Comparison of ENCODE assay signal across 8 cellular contexts in the genomic region with DNA sequence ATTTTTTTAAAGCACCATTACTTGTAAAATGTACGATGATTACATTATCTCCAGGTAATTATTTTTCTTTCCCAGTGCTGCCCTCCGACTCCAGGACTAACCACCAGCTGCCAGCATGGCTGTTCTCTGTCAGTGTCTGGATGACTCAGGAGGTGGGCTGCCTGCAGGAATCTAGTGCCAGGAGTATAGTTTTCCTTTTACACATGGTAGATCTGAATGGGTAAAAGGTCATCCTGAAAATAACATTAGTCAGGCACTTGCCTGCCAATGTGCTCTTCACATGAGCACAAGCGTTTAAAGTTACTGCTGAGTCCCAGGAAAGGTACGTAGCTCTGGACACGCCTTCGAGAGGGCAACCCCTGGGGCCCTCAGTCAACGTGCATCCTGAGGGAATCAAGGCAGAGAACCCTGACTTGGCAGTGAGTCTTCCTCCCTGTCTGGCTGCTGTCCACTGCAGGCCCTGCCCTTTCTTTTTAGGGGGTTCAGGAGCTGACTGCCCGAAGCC. TPM values are rescaled to one million over a fixed set of nuclear protein-coding genes. Genes with fewer than 3 reads are reported as not detected.
A peak's percentile ranks its signal among the peaks of the same experiment; 100 is the strongest.
DNase-seq lines count a peak whose midpoint lies in the region; ATAC-seq and TF ChIP-seq lines count a peak whose summit lies in the region.

No MANE protein-coding gene starts in this region.

- peaks cover 14% of the 10 kb centered on the region for H3K36me3 Mint-ChIP-seq in chondrocyte (ENCODE audit: low read depth)

- no peak overlapping the region for H3K23ac ChIP-seq in mesenchymal stem cell (ENCODE audit: low read length in 2 of 2)

- H3K79me1 ChIP-seq in mesenchymal stem cell (replicated peaks; ENCODE audit: low read length, poor library complexity, severe bottlenecking), result peaks cover 11% of the 10 kb centered on the region

- H2BK12ac ChIP-seq in mesenchymal stem cell (ENCODE audit: low read length in 2 of 2), result peak overlapping the region in 1 of 2 experiments; percentile 37

- peak overlapping the region; percentile 68 for H3K27ac ChIP-seq in mesenchymal stem cell (ENCODE audit: low read length, poor library complexity, severe bottlenecking)

- no peak overlapping the region for H2AK5ac ChIP-seq in mesenchymal stem cell (ENCODE audit: low read length, severe bottlenecking)

- in situ Hi-C loops in ACHN (cut with HindIII; ENCODE audit: low pct_ligation_motif_present, low pct_unique_long_range_greater_than_20kb, low sequenced_read_pairs), result no loop called here

- no peak overlapping the region for H3K14ac ChIP-seq in mesenchymal stem cell (ENCODE audit: low read length in 2 of 2)

- H3K4me1 ChIP-seq in mesenchymal stem cell (ENCODE audit: control insufficient read depth, insufficient read depth, low read depth, low read length), result peaks cover 9% of the 10 kb centered on the region

- no peak for TF ChIP-seq CTCF in chondrocyte (IDR thresholded peaks at IDR 0.05)

- H3K27ac Mint-ChIP-seq in chondrocyte (ENCODE audit: unreplicated experiment), result peak overlapping the region; percentile 96

- WGBS in mesenchymal stem cell, result 46% methylated on average over 7 of the region's 8 CpGs

- peaks cover 68% of the 10 kb centered on the region for H3K4me1 Mint-ChIP-seq in chondrocyte (ENCODE audit: low read depth)

- peak overlapping the region; percentile 68 for H2BK15ac ChIP-seq in mesenchymal stem cell (ENCODE audit: low read depth, poor library complexity, severe bottlenecking)

- peak overlapping the region in 1 of 2 experiments; percentile 61 for H3K18ac ChIP-seq in mesenchymal stem cell (ENCODE audit: low read depth in 1 of 2, low read length in 2 of 2)

- no peaks in the 10 kb centered on the region for H3K9me3 Mint-ChIP-seq in chondrocyte (ENCODE audit: low read depth)

- peak overlapping the region; percentile 58 for H3K4me2 ChIP-seq in mesenchymal stem cell (ENCODE audit: low read length, poor library complexity, severe bottlenecking)

- DNase-seq in ACHN, result peak; percentile 87
- peak; percentile 99 for DNase-seq in M059J (ENCODE audit: low read depth)
- no peak for DNase-seq in chondrocyte (ENCODE audit: low spot score)
- DNase-seq in mesenchymal stem cell, result peak; percentile 83
- no peak for DNase-seq in iPS-NIHi11 (ENCODE audit: low spot score)
- DNase-seq in COR-L47 (lab: John Stamatoyannopoulos, UW), result no peak

- H2AFZ ChIP-seq in mesenchymal stem cell (ENCODE audit: low read depth, low read length), result no peak overlapping the region

- H3K27me3 ChIP-seq in mesenchymal stem cell (ENCODE audit: control insufficient read depth in 1 of 2, insufficient read depth in 1 of 2, low read length in 2 of 2), result no peaks in the 10 kb centered on the region

- peak overlapping the region; percentile 80 for H4K8ac ChIP-seq in mesenchymal stem cell (ENCODE audit: low read length)

- H3K4me3 Mint-ChIP-seq in chondrocyte (ENCODE audit: unreplicated experiment), result peak overlapping the region; percentile 96

- ATAC-seq in HG03045 (IDR thresholded peaks at IDR 0.05; ENCODE audit: unreplicated experiment) (no peak), HG03432 (IDR thresholded peaks at IDR 0.05; ENCODE audit: unreplicated experiment) (no peak)

- peak overlapping the region; percentile 99 for H3K9ac ChIP-seq in mesenchymal stem cell (ENCODE audit: low read length)

- H3K27me3 Mint-ChIP-seq in chondrocyte (ENCODE audit: low read depth), result no peaks in the 10 kb centered on the region

- peak overlapping the region in 1 of 2 experiments; percentile 88 for H3K4me3 ChIP-seq in mesenchymal stem cell (ENCODE audit: insufficient read depth in 1 of 2, low read depth in 1 of 2, low read length in 2 of 2)

- H2BK5ac ChIP-seq in mesenchymal stem cell (ENCODE audit: low read depth, low read length, poor library complexity, severe bottlenecking), result no peak overlapping the region

- no peaks in the 10 kb centered on the region for H3K9me3 ChIP-seq in mesenchymal stem cell (ENCODE audit: control insufficient read depth, low read length)

- peak overlapping the region in 1 of 2 experiments; percentile 51 for H3K4ac ChIP-seq in mesenchymal stem cell (ENCODE audit: low read depth in 1 of 2, low read length in 2 of 2)

- no peak overlapping the region for H2BK120ac ChIP-seq in mesenchymal stem cell (ENCODE audit: low read depth, low read length)

- peaks cover 10 to 30% of the 10 kb centered on the region in 2 experiments for H3K36me3 ChIP-seq in mesenchymal stem cell (ENCODE audit: control insufficient read depth in 1 of 2, insufficient read depth in 2 of 2, low read depth in 1 of 2, low read length in 2 of 2)

- peak overlapping the region; percentile 52 for H4K91ac ChIP-seq in mesenchymal stem cell (ENCODE audit: low read length)

RNA-seq across cellular contexts. Expression of a gene that starts 2.4 kb away (rescaled TPM):
- total RNA-seq in M059J (2014; rRNA removed; shearing (Covaris generic)), result 276 and 290 TPM in 2 replicates
- 153 to 171 TPM (median 170 TPM) in 3 replicates for total RNA-seq in chondrocyte
- 187 TPM for polyA plus RNA-seq in mesenchymal stem cell (2013, experiment 1 of 2)
- polyA plus RNA-seq in mesenchymal stem cell (2013, experiment 2 of 2), result 199 TPM

RNA-seq across cellular contexts. Expression of a gene that starts 7.7 kb away (rescaled TPM):
- 3.3 and 7.7 TPM in 2 replicates for total RNA-seq in M059J (2014; rRNA removed; shearing (Covaris generic))
- total RNA-seq in chondrocyte, result 0.58 to 1.6 TPM (median 1.4 TPM) in 3 replicates
- 2.1 TPM for polyA plus RNA-seq in mesenchymal stem cell (2013, experiment 1 of 2)
- 2.3 TPM for polyA plus RNA-seq in mesenchymal stem cell (2013, experiment 2 of 2)

Comparison
In these comparisons a context has a peak if more than half of its experiments do, and no peak if none do; other contexts are left out.
1. DNase-seq: peak in ACHN (single experiment), M059J (single experiment) and mesenchymal stem cell (single experiment); none in chondrocyte (single experiment), iPS-NIHi11 (single experiment) and COR-L47 (single experiment).